ENCODE assay signal across 1 cellular context in genomic region chr13:35766663-35767062, GRCh38.
TF ChIP-seq lines count a peak whose summit lies in the region.

No MANE protein-coding gene starts in this region.

TF ChIP-seq in IMR-90, 13 proteins besides CTCF, POLR2A, EP300 and RAD21 (continued from another document):
- TF ChIP-seq RCOR1 (IDR thresholded peaks at IDR 0.05; ENCODE audit: insufficient replicate concordance, low read length): no peak
- TF ChIP-seq MAFK (IDR thresholded peaks at IDR 0.05; ENCODE audit: low read depth, low read length): no peak
- TF ChIP-seq CHD1 (IDR thresholded peaks at IDR 0.05; ENCODE audit: low read depth, low read length): no peak
- TF ChIP-seq NFE2L2 (IDR thresholded peaks at IDR 0.05; ENCODE audit: low read depth, low read length): no peak
- TF ChIP-seq USF2 (IDR thresholded peaks at IDR 0.05; ENCODE audit: low read depth, low read length): no peak
TF ChIP-seq in IMR-90: peak in this region for 0.
